ENCODE assay signal across 6 cellular contexts in genomic region chr17:18318771-18319450, GRCh38. TPM values are rescaled to one million over a fixed set of nuclear protein-coding genes. Genes with fewer than 3 reads are reported as not detected.
A peak's percentile ranks its signal among the peaks of the same experiment; 100 is the strongest.
DNase-seq lines count a peak whose midpoint lies in the region; ATAC-seq and TF ChIP-seq lines count a peak whose summit lies in the region.

No MANE protein-coding gene starts in this region.

- peaks cover 49% of the 10 kb centered on the region for H3K36me3 Mint-ChIP-seq in activated CD8-positive, alpha-beta T cell treated with anti-CD3 and anti-CD28 coated beads, Interleukin-2, amount 10 ng/mL, durations not matched to agents 7 days and 5 days (ENCODE audit: low read depth)
- peaks cover 30% of the 10 kb centered on the region for H3K36me3 Mint-ChIP-seq in activated CD8-positive, alpha-beta T cell treated with anti-CD3 and anti-CD28 coated beads for 36 hours (ENCODE audit: low read depth)
- H3K36me3 Mint-ChIP-seq in endodermal cell (ENCODE audit: low read depth): peaks cover 39% of the 10 kb centered on the region

- H3K4me1 ChIP-seq in endodermal cell (ENCODE audit: control insufficient read depth, insufficient read depth, low read length) (peaks cover 17% of the 10 kb centered on the region), MM.1S (ENCODE audit: low read length) (peaks cover 36% of the 10 kb centered on the region)

- DNase-seq in activated CD8-positive, alpha-beta T cell treated with anti-CD3 and anti-CD28 coated beads, Interleukin-2, amount 10 ng/mL, durations not matched to agents 7 days and 5 days: no peak
- DNase-seq in activated CD8-positive, alpha-beta T cell treated with anti-CD3 and anti-CD28 coated beads for 36 hours: no peak
- DNase-seq in endodermal cell: peak; percentile 50
- DNase-seq in stimulated activated naive CD8-positive, alpha-beta T cell treated with anti-CD3 and anti-CD28 coated beads, Interleukin-15, amount 100 ng/mL, for 72 hours: no peak
- DNase-seq in MM.1S: no peak

- intact Hi-C loops in activated CD8-positive, alpha-beta T cell treated with anti-CD3 and anti-CD28 coated beads for 36 hours (cut with micrococcal nuclease): no loop called here

- H3K36me3 ChIP-seq in endodermal cell (ENCODE audit: control insufficient read depth, insufficient read depth, low read length): peaks cover 35% of the 10 kb centered on the region
- no peaks in the 10 kb centered on the region for H3K36me3 ChIP-seq in MM.1S (replicated peaks; ENCODE audit: insufficient read depth, low read length)

- H3K27me3 ChIP-seq in endodermal cell (ENCODE audit: control insufficient read depth, insufficient read depth, low read length, poor library complexity, severe bottlenecking) (no peaks in the 10 kb centered on the region), MM.1S (replicated peaks; ENCODE audit: insufficient read depth, low read length) (no peaks in the 10 kb centered on the region)

- POLR2A ChIA-PET in activated CD8-positive, alpha-beta T cell treated with anti-CD3 and anti-CD28 coated beads, Interleukin-2, amount 10 ng/mL, durations not matched to agents 7 days and 5 days (lab: Charles Lee): no interaction called here
- POLR2A ChIA-PET in activated CD8-positive, alpha-beta T cell treated with anti-CD3 and anti-CD28 coated beads for 36 hours (lab: Charles Lee): no interaction called here

- TF ChIP-seq CTCF in activated CD8-positive, alpha-beta T cell treated with anti-CD3 and anti-CD28 coated beads for 36 hours (IDR thresholded peaks at IDR 0.05): no peak
- TF ChIP-seq CTCF in endodermal cell (conservative IDR thresholded peaks at IDR 0.05) (no peak), MM.1S (IDR thresholded peaks at IDR 0.05; ENCODE audit: low read length) (no peak)

- peaks cover 3% of the 10 kb centered on the region; the same call in 1 of the 2 replicates for H3F3A ChIP-seq in MM.1S (ENCODE audit: insufficient read depth, low read length)

- 89 to 90% methylated on average over 14 to 18 of the region's 18 CpGs for WGBS in endodermal cell (ENCODE audit: insufficient coverage in 1 of 2, insufficient read length in 1 of 2), 2 experiments

- peaks cover 52% of the 10 kb centered on the region for H3K4me1 Mint-ChIP-seq in activated CD8-positive, alpha-beta T cell treated with anti-CD3 and anti-CD28 coated beads, Interleukin-2, amount 10 ng/mL, durations not matched to agents 7 days and 5 days (ENCODE audit: low read depth)
- peaks cover 54% of the 10 kb centered on the region for H3K4me1 Mint-ChIP-seq in activated CD8-positive, alpha-beta T cell treated with anti-CD3 and anti-CD28 coated beads for 36 hours (ENCODE audit: low read depth)
- H3K4me1 Mint-ChIP-seq in endodermal cell: peaks cover 38% of the 10 kb centered on the region
- peaks cover 68% of the 10 kb centered on the region for H3K4me1 Mint-ChIP-seq in stimulated activated naive CD8-positive, alpha-beta T cell treated with anti-CD3 and anti-CD28 coated beads, Interleukin-15, amount 100 ng/mL, for 72 hours

- ATAC-seq in activated CD8-positive, alpha-beta T cell treated with anti-CD3 and anti-CD28 coated beads, Interleukin-2, amount 10 ng/mL, durations not matched to agents 7 days and 5 days: no peak
- ATAC-seq in activated CD8-positive, alpha-beta T cell treated with anti-CD3 and anti-CD28 coated beads for 36 hours: no peak
- ATAC-seq in stimulated activated naive CD8-positive, alpha-beta T cell treated with anti-CD3 and anti-CD28 coated beads, Interleukin-15, amount 100 ng/mL, for 72 hours: no peak
- ATAC-seq in HG02798 (IDR thresholded peaks at IDR 0.05; ENCODE audit: poor library complexity, unreplicated experiment): no peak

- CTCF ChIA-PET in activated CD8-positive, alpha-beta T cell treated with anti-CD3 and anti-CD28 coated beads, Interleukin-2, amount 10 ng/mL, durations not matched to agents 7 days and 5 days (lab: Charles Lee): no interaction called here
- CTCF ChIA-PET in activated CD8-positive, alpha-beta T cell treated with anti-CD3 and anti-CD28 coated beads for 36 hours (lab: Charles Lee): no interaction called here

- H3K9me3 Mint-ChIP-seq in activated CD8-positive, alpha-beta T cell treated with anti-CD3 and anti-CD28 coated beads, Interleukin-2, amount 10 ng/mL, durations not matched to agents 7 days and 5 days (ENCODE audit: insufficient read depth): no peaks in the 10 kb centered on the region
- peaks cover 2% of the 10 kb centered on the region for H3K9me3 Mint-ChIP-seq in activated CD8-positive, alpha-beta T cell treated with anti-CD3 and anti-CD28 coated beads for 36 hours
- no peaks in the 10 kb centered on the region for H3K9me3 Mint-ChIP-seq in endodermal cell
- H3K9me3 Mint-ChIP-seq in stimulated activated naive CD8-positive, alpha-beta T cell treated with anti-CD3 and anti-CD28 coated beads, Interleukin-15, amount 100 ng/mL, for 72 hours: no peaks in the 10 kb centered on the region

- H3K4me2 ChIP-seq in MM.1S (ENCODE audit: low read depth, low read length): no peak overlapping the region

- 0 out of 2 replicates have a peak, but pooled peaks cover 4% of the 10 kb centered on the region for H4K20me1 ChIP-seq in MM.1S (ENCODE audit: insufficient read depth, low read length)

- H3K9me3 ChIP-seq in endodermal cell (ENCODE audit: control insufficient read depth, low read length): no peaks in the 10 kb centered on the region
- H3K9me3 ChIP-seq in MM.1S (replicated peaks; ENCODE audit: insufficient read depth, low read length): no peaks in the 10 kb centered on the region

- H3K27ac Mint-ChIP-seq in activated CD8-positive, alpha-beta T cell treated with anti-CD3 and anti-CD28 coated beads, Interleukin-2, amount 10 ng/mL, durations not matched to agents 7 days and 5 days: no peak overlapping the region
- no peak overlapping the region for H3K27ac Mint-ChIP-seq in activated CD8-positive, alpha-beta T cell treated with anti-CD3 and anti-CD28 coated beads for 36 hours
- peak overlapping the region; percentile 13 for H3K27ac Mint-ChIP-seq in endodermal cell
- H3K27ac Mint-ChIP-seq in stimulated activated naive CD8-positive, alpha-beta T cell treated with anti-CD3 and anti-CD28 coated beads, Interleukin-15, amount 100 ng/mL, for 72 hours: peak overlapping the region in 1 of 2 donors; percentile 84

- H3K79me2 ChIP-seq in MM.1S (ENCODE audit: low read length): peaks cover 87% of the 10 kb centered on the region

- peak overlapping the region; percentile 49 for H3K4me3 ChIP-seq in endodermal cell (ENCODE audit: low read length)
- H3K4me3 ChIP-seq in MM.1S (ENCODE audit: low read length): no peak overlapping the region

- no peaks in the 10 kb centered on the region for H3K27me3 Mint-ChIP-seq in activated CD8-positive, alpha-beta T cell treated with anti-CD3 and anti-CD28 coated beads, Interleukin-2, amount 10 ng/mL, durations not matched to agents 7 days and 5 days (ENCODE audit: low read depth)
- no peaks in the 10 kb centered on the region for H3K27me3 Mint-ChIP-seq in activated CD8-positive, alpha-beta T cell treated with anti-CD3 and anti-CD28 coated beads for 36 hours
- H3K27me3 Mint-ChIP-seq in endodermal cell (ENCODE audit: insufficient read depth): no peaks in the 10 kb centered on the region
- no peaks in the 10 kb centered on the region for H3K27me3 Mint-ChIP-seq in stimulated activated naive CD8-positive, alpha-beta T cell treated with anti-CD3 and anti-CD28 coated beads, Interleukin-15, amount 100 ng/mL, for 72 hours

- H3K9ac ChIP-seq in endodermal cell (ENCODE audit: extremely low read depth, low read length, poor library complexity, severe bottlenecking) (no peak overlapping the region), MM.1S (ENCODE audit: low read length) (no peak overlapping the region)

- no peaks in the 10 kb centered on the region for H3K9me2 ChIP-seq in MM.1S (replicated peaks; ENCODE audit: insufficient read depth, low read length)

- H3K4me3 Mint-ChIP-seq in activated CD8-positive, alpha-beta T cell treated with anti-CD3 and anti-CD28 coated beads, Interleukin-2, amount 10 ng/mL, durations not matched to agents 7 days and 5 days: peak overlapping the region; percentile 28
- no peak overlapping the region for H3K4me3 Mint-ChIP-seq in activated CD8-positive, alpha-beta T cell treated with anti-CD3 and anti-CD28 coated beads for 36 hours
- H3K4me3 Mint-ChIP-seq in endodermal cell: peak overlapping the region; percentile 22
- H3K4me3 Mint-ChIP-seq in stimulated activated naive CD8-positive, alpha-beta T cell treated with anti-CD3 and anti-CD28 coated beads, Interleukin-15, amount 100 ng/mL, for 72 hours: peak overlapping the region; percentile 14 to 75

- H3K27ac ChIP-seq in endodermal cell (ENCODE audit: low read depth, low read length): no peak overlapping the region
- H3K27ac ChIP-seq in MM.1S (ENCODE audit: low read length): no peak overlapping the region

- H2AFZ ChIP-seq in MM.1S (ENCODE audit: low read length): no peak overlapping the region

RNA-seq across cellular contexts. Expression of gene SMCR8, which starts 3.8 kb away (rescaled TPM):
- 10 to 100 TPM; 23.7 TPM for total RNA-seq in activated CD8-positive, alpha-beta T cell treated with anti-CD3 and anti-CD28 coated beads, Interleukin-2, amount 10 ng/mL, durations not matched to agents 7 days and 5 days
- 10 to 100 TPM; 12.9 to 13.7 TPM for total RNA-seq in activated CD8-positive, alpha-beta T cell treated with anti-CD3 and anti-CD28 coated beads for 36 hours
- total RNA-seq in endodermal cell: 10 to 100 TPM; 20.7 to 22.2 TPM
- 9.4 TPM for polyA plus RNA-seq in endodermal cell (2013, experiment 1 of 2)
- polyA plus RNA-seq in endodermal cell (2013, experiment 2 of 2): 10.0 TPM

RNA-seq across cellular contexts. Expression of gene TOP3A, which starts 4.1 kb away (rescaled TPM):
- total RNA-seq in activated CD8-positive, alpha-beta T cell treated with anti-CD3 and anti-CD28 coated beads, Interleukin-2, amount 10 ng/mL, durations not matched to agents 7 days and 5 days: 10 to 100 TPM; 75.9 to 77.3 TPM
- 10 to 100 TPM; 61.8 to 65.7 TPM for total RNA-seq in activated CD8-positive, alpha-beta T cell treated with anti-CD3 and anti-CD28 coated beads for 36 hours
- 10 to 100 TPM; 60.4 to 67.4 TPM for total RNA-seq in endodermal cell
- 31.5 TPM for polyA plus RNA-seq in endodermal cell (2013, experiment 1 of 2)
- 32.0 TPM for polyA plus RNA-seq in endodermal cell (2013, experiment 2 of 2)

RNA-seq across cellular contexts. Expression of gene SHMT1, which starts 44.4 kb away (rescaled TPM):
- 10 to 100 TPM; 60.7 to 61.8 TPM for total RNA-seq in activated CD8-positive, alpha-beta T cell treated with anti-CD3 and anti-CD28 coated beads, Interleukin-2, amount 10 ng/mL, durations not matched to agents 7 days and 5 days
- 10 to 100 TPM; 45.1 to 49.6 TPM for total RNA-seq in activated CD8-positive, alpha-beta T cell treated with anti-CD3 and anti-CD28 coated beads for 36 hours
- total RNA-seq in endodermal cell: 10 to 100 TPM; 38.5 to 40.9 TPM
- polyA plus RNA-seq in endodermal cell (2013, experiment 1 of 2): 25.2 TPM
- 23.4 TPM for polyA plus RNA-seq in endodermal cell (2013, experiment 2 of 2)

RNA-seq across cellular contexts. Expression of gene MIEF2, which starts 58.4 kb away (rescaled TPM):
- 10 to 100 TPM in 1 of 2 experiments, 1 to 10 TPM in 1; 9.0 to 11.1 TPM for total RNA-seq in activated CD8-positive, alpha-beta T cell treated with anti-CD3 and anti-CD28 coated beads, Interleukin-2, amount 10 ng/mL, durations not matched to agents 7 days and 5 days
- 1 to 10 TPM; 5.5 to 6.2 TPM for total RNA-seq in activated CD8-positive, alpha-beta T cell treated with anti-CD3 and anti-CD28 coated beads for 36 hours
- total RNA-seq in endodermal cell: 10 to 100 TPM; 15.3 to 19.6 TPM
- polyA plus RNA-seq in endodermal cell (2013, experiment 1 of 2): 6.2 TPM
- polyA plus RNA-seq in endodermal cell (2013, experiment 2 of 2): 6.0 TPM

RNA-seq across cellular contexts. Expression of gene EVPLL, which starts 58.7 kb away (rescaled TPM):
- total RNA-seq in activated CD8-positive, alpha-beta T cell treated with anti-CD3 and anti-CD28 coated beads, Interleukin-2, amount 10 ng/mL, durations not matched to agents 7 days and 5 days: not detected
- not detected for total RNA-seq in activated CD8-positive, alpha-beta T cell treated with anti-CD3 and anti-CD28 coated beads for 36 hours
- total RNA-seq in endodermal cell: not detected
- not detected for polyA plus RNA-seq in endodermal cell (2013, experiment 1 of 2)
- polyA plus RNA-seq in endodermal cell (2013, experiment 2 of 2): not detected
